ENCODE assay signal across 9 cellular contexts in genomic region chr2:239316562-239317465, GRCh38.
DNase-seq lines count a peak whose midpoint lies in the region; ATAC-seq and TF ChIP-seq lines count a peak whose summit lies in the region.
"Had no signal": no experiment of that assay in that cellular context is flagged by ENCODE, and none has a peak within 500 bp of the region (broad histone marks: within the 10 kb centered on the region; RNA-seq: fewer than 3 reads in every experiment).

No MANE protein-coding gene starts in this region.

- H3K4me3 Mint-ChIP-seq in T-helper 17 cell: no peak overlapping the region

- no peaks in the 10 kb centered on the region for H3K27me3 ChIP-seq in osteoblast (ENCODE audit: insufficient read depth, low read length)

- peak; percentile 10 for TF ChIP-seq CTCF in fibroblast of pulmonary artery (IDR thresholded peaks at IDR 0.05; ENCODE audit: low read length, missing control alignments)
- no peak for TF ChIP-seq CTCF in osteoblast (IDR thresholded peaks at IDR 0.05; ENCODE audit: extremely low read depth, low read depth, low read length)

- no peak for ATAC-seq in T-helper 17 cell
- no peak for ATAC-seq in HG02588 (IDR thresholded peaks at IDR 0.05; ENCODE audit: unreplicated experiment)
- ATAC-seq in GM19467 (IDR thresholded peaks at IDR 0.05; ENCODE audit: unreplicated experiment): no peak
- ATAC-seq in HG02885 (IDR thresholded peaks at IDR 0.05; ENCODE audit: poor library complexity, unreplicated experiment): no peak

- peak overlapping the region; percentile 37 for H3K27ac ChIP-seq in osteoblast (ENCODE audit: low read depth, low read length)

- peaks cover 12% of the 10 kb centered on the region for H3K79me2 ChIP-seq in osteoblast (ENCODE audit: insufficient read depth, low read length)

- H3K36me3 ChIP-seq in osteoblast (ENCODE audit: insufficient read depth, low read length): no peaks in the 10 kb centered on the region

- peak overlapping the region; percentile 74 for H3K27ac Mint-ChIP-seq in T-helper 17 cell

- H2AFZ ChIP-seq in osteoblast (ENCODE audit: low read length): peak overlapping the region; percentile 64

- no peaks in the 10 kb centered on the region for H4K20me1 ChIP-seq in osteoblast (ENCODE audit: insufficient read depth, low read length)

- H3K9me3 ChIP-seq in T-helper 17 cell (ENCODE audit: control insufficient read depth, low read length, poor library complexity, severe bottlenecking) (no peaks in the 10 kb centered on the region), osteoblast (ENCODE audit: low read depth, low read length) (no peaks in the 10 kb centered on the region)

- peak overlapping the region; percentile 73 for H3K4me2 ChIP-seq in osteoblast (ENCODE audit: insufficient read depth, low read length)

- peaks cover 3% of the 10 kb centered on the region for H3K36me3 Mint-ChIP-seq in T-helper 17 cell (ENCODE audit: low read depth)

- peaks cover 32% of the 10 kb centered on the region for H3K4me1 Mint-ChIP-seq in T-helper 17 cell

- H3K4me3 ChIP-seq in fibroblast of pulmonary artery (replicated peaks; ENCODE audit: low read depth, low read length) (peak overlapping the region; percentile 24), osteoblast (ENCODE audit: insufficient read depth, low read length) (peak overlapping the region; percentile 36)

- peaks cover 6% of the 10 kb centered on the region for H3K4me1 ChIP-seq in osteoblast (ENCODE audit: insufficient read depth, low read length)

- peak; percentile 77 for DNase-seq in Ammon's horn (ENCODE audit: low spot score)
- DNase-seq in T-helper 17 cell: no peak
- DNase-seq in fibroblast of pulmonary artery (ENCODE audit: low read depth): peak; percentile 69
- DNase-seq in osteoblast (ENCODE audit: insufficient read length, low spot score, missing footprints): no peak
- DNase-seq in DMS79 (lab: John Stamatoyannopoulos, UW): no peak
- DNase-seq: NCI-H1417 treated with DMSO at 0.1 percent for 48 hours had no signal

- H3K27me3 Mint-ChIP-seq in T-helper 17 cell: no peaks in the 10 kb centered on the region

Comparison
In these comparisons a context has a peak if more than half of its experiments do, and no peak if none do; other contexts are left out.
1. DNase-seq: peak in Ammon's horn (single experiment) and fibroblast of pulmonary artery (single experiment); none in T-helper 17 cell (0 of 3), osteoblast (single experiment) and DMS79 (single experiment).